Comparison of ENCODE assay signal across 14 cellular contexts in the genomic region with DNA sequence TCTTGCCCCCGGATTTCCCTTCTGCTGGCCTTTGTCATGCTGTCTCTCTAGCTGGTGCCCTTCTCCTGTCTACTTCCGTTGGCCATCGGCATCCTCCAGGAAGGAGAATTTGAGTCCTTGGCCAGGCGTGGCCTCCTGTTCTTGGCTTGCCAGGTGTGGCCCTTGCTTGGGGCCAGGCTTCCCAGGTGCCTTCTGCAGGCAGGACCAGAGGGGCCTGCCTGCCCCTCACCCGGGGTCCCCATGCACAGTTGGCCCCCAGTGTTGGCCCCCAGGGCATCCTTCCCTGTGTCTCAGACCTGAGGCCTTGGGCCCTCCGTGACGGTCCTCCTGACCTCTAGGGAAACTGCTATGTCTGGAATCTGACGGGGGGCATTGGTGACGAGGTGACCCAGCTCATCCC. TPM values are rescaled to one million over a fixed set of nuclear protein-coding genes. Genes with fewer than 3 reads are reported as not detected.
DNase-seq lines count a peak whose midpoint lies in the region; ATAC-seq and TF ChIP-seq lines count a peak whose summit lies in the region.
"Had no signal": no experiment of that assay in that cellular context is flagged by ENCODE, and none has a peak within 500 bp of the region (broad histone marks: within the 10 kb centered on the region; RNA-seq: fewer than 3 reads in every experiment).

No MANE protein-coding gene starts in this region.

- no peak for TF ChIP-seq POLR2A in lower leg skin (IDR thresholded peaks at IDR 0.05)

- 91 to 97% methylated on average over 9 of the region's 9 CpGs for WGBS in lower leg skin, 2 donors

- TF ChIP-seq CTCF in RWPE1 (conservative IDR thresholded peaks at IDR 0.05; ENCODE audit: low read depth) (no peak), progenitor cell of endocrine pancreas (IDR thresholded peaks at IDR 0.05; ENCODE audit: unreplicated experiment) (no peak), lower leg skin (IDR thresholded peaks at IDR 0.05) (no peak)

- CTCF ChIA-PET in activated CD8-positive, alpha-beta memory T cell treated with anti-CD3 and anti-CD28 coated beads, Interleukin-2, amount 10 ng/mL, durations not matched to agents 7 days and 5 days (lab: Charles Lee) = no interaction called here
- CTCF ChIA-PET in RWPE1 (lab: Yijun Ruan, JAX) = interaction anchor here (0.5 kb wide), 1 partner anchor 70 kb away, joined by 3 read pairs; no protein-coding TSS in a partner anchor

- H3K4me3 ChIP-seq in lower leg skin (ENCODE audit: low read depth, poor library complexity, severe bottlenecking) = no peak overlapping the region

- peak overlapping the region; percentile 93 for H3K27ac ChIP-seq in RWPE1
- H3K27ac ChIP-seq: foreskin keratinocyte had no signal

- H3K36me3 Mint-ChIP-seq in activated CD8-positive, alpha-beta memory T cell treated with anti-CD3 and anti-CD28 coated beads, Interleukin-2, amount 10 ng/mL, durations not matched to agents 7 days and 5 days = peaks cover 12% of the 10 kb centered on the region
- peaks cover 18% of the 10 kb centered on the region for H3K36me3 Mint-ChIP-seq in central memory CD8-positive, alpha-beta T cell (ENCODE audit: insufficient read depth)
- peaks cover 4% of the 10 kb centered on the region for H3K36me3 Mint-ChIP-seq in progenitor cell of endocrine pancreas (ENCODE audit: insufficient read depth)

- H3K27me3 Mint-ChIP-seq in activated CD8-positive, alpha-beta memory T cell treated with anti-CD3 and anti-CD28 coated beads, Interleukin-2, amount 10 ng/mL, durations not matched to agents 7 days and 5 days = no peaks in the 10 kb centered on the region
- H3K27me3 Mint-ChIP-seq in central memory CD8-positive, alpha-beta T cell = no peaks in the 10 kb centered on the region
- H3K27me3 Mint-ChIP-seq in progenitor cell of endocrine pancreas = no peaks in the 10 kb centered on the region
- H3K27me3 Mint-ChIP-seq: activated B cell treated with CpG ODN at 0.5 μM for 24 hours had no signal

- H3K9me3 Mint-ChIP-seq in activated CD8-positive, alpha-beta memory T cell treated with anti-CD3 and anti-CD28 coated beads, Interleukin-2, amount 10 ng/mL, durations not matched to agents 7 days and 5 days (ENCODE audit: low read depth) = no peaks in the 10 kb centered on the region
- no peaks in the 10 kb centered on the region for H3K9me3 Mint-ChIP-seq in central memory CD8-positive, alpha-beta T cell
- H3K9me3 Mint-ChIP-seq in progenitor cell of endocrine pancreas (ENCODE audit: low read depth) = no peaks in the 10 kb centered on the region
- H3K9me3 Mint-ChIP-seq: activated B cell treated with CpG ODN at 0.5 μM for 24 hours had no signal

- peaks cover 31% of the 10 kb centered on the region for H3K4me1 Mint-ChIP-seq in activated CD8-positive, alpha-beta memory T cell treated with anti-CD3 and anti-CD28 coated beads, Interleukin-2, amount 10 ng/mL, durations not matched to agents 7 days and 5 days
- H3K4me1 Mint-ChIP-seq in central memory CD8-positive, alpha-beta T cell = peaks cover 14% of the 10 kb centered on the region
- peaks cover 14% of the 10 kb centered on the region for H3K4me1 Mint-ChIP-seq in progenitor cell of endocrine pancreas (ENCODE audit: low read depth)

- ATAC-seq in activated CD8-positive, alpha-beta memory T cell treated with anti-CD3 and anti-CD28 coated beads, Interleukin-2, amount 10 ng/mL, durations not matched to agents 7 days and 5 days = no peak
- no peak for ATAC-seq in central memory CD8-positive, alpha-beta T cell (replicated peaks; ENCODE audit: extremely low read depth, poor library complexity, severe bottlenecking)
- no peak for ATAC-seq in GM18517 (IDR thresholded peaks at IDR 0.05; ENCODE audit: unreplicated experiment)
- ATAC-seq: foreskin keratinocyte had no signal

- H3K27ac Mint-ChIP-seq in activated CD8-positive, alpha-beta memory T cell treated with anti-CD3 and anti-CD28 coated beads, Interleukin-2, amount 10 ng/mL, durations not matched to agents 7 days and 5 days = peak overlapping the region; percentile 20
- H3K27ac Mint-ChIP-seq in central memory CD8-positive, alpha-beta T cell (ENCODE audit: low read depth) = no peak overlapping the region
- no peak overlapping the region for H3K27ac Mint-ChIP-seq in progenitor cell of endocrine pancreas
- H3K27ac Mint-ChIP-seq: activated B cell treated with CpG ODN at 0.5 μM for 24 hours had no signal

- no peak overlapping the region for H3K4me3 Mint-ChIP-seq in activated CD8-positive, alpha-beta memory T cell treated with anti-CD3 and anti-CD28 coated beads, Interleukin-2, amount 10 ng/mL, durations not matched to agents 7 days and 5 days
- peak overlapping the region; percentile 38 for H3K4me3 Mint-ChIP-seq in central memory CD8-positive, alpha-beta T cell
- H3K4me3 Mint-ChIP-seq in progenitor cell of endocrine pancreas (ENCODE audit: low read depth) = peak overlapping the region; percentile 58

- DNase-seq in activated CD8-positive, alpha-beta memory T cell treated with anti-CD3 and anti-CD28 coated beads, Interleukin-2, amount 10 ng/mL, durations not matched to agents 7 days and 5 days = no peak
- DNase-seq in activated CD8-positive, alpha-beta memory T cell treated with anti-CD3 and anti-CD28 coated beads for 24 hours = no peak
- DNase-seq in RWPE1 (ENCODE audit: low spot score) (no peak), progenitor cell of endocrine pancreas (ENCODE audit: low spot score, unreplicated experiment) (no peak), NCI-H69 (lab: John Stamatoyannopoulos, UW) (no peak), lower leg skin (ENCODE audit: low spot score in 2 of 2) (no peak)
- DNase-seq in central memory CD8-positive, alpha-beta T cell (ENCODE audit: low spot score in 2 of 2) = no peak
- DNase-seq: ACHN; activated B cell treated with CpG ODN at 0.5 μM for 24 hours; aorta; foreskin keratinocyte; GOT3; stimulated activated CD4-positive, alpha-beta T cell treated with anti-CD3 and anti-CD28 coated beads, Interleukin-12 subunit alpha, Interleukin-12 subunit beta, amount 100 ng/mL, for 4 hours had no signal

- POLR2A ChIA-PET in RWPE1 (lab: Yijun Ruan, JAX; ENCODE audit: low non-redundant PET) = no interaction called here

- intact Hi-C loops in lower leg skin (cut with DNase I; ENCODE audit: low total_unique reads) = no loop called here

RNA-seq across cellular contexts. Expression of gene MLST8, which starts 2.6 kb away (rescaled TPM):
- total RNA-seq in activated CD8-positive, alpha-beta memory T cell treated with anti-CD3 and anti-CD28 coated beads, Interleukin-2, amount 10 ng/mL, durations not matched to agents 7 days and 5 days = 10 to 100 TPM; 38.9 to 45.7 TPM
- total RNA-seq in progenitor cell of endocrine pancreas (51.5 TPM in 2 replicates), lower leg skin (10 to 100 TPM; 43.8 to 69.4 (median 54.9) TPM)

RNA-seq across cellular contexts. Expression of gene BRICD5, which starts 2.8 kb away (rescaled TPM):
- total RNA-seq in activated CD8-positive, alpha-beta memory T cell treated with anti-CD3 and anti-CD28 coated beads, Interleukin-2, amount 10 ng/mL, durations not matched to agents 7 days and 5 days = 10 to 100 TPM; 13.2 to 20.4 TPM
- total RNA-seq in progenitor cell of endocrine pancreas (22.5 and 24.6 TPM in 2 replicates), lower leg skin (1 to 10 TPM; 2.3 to 6.2 (median 2.5) TPM)

RNA-seq across cellular contexts. Expression of gene PGP, which starts 6.8 kb away (rescaled TPM):
- total RNA-seq in activated CD8-positive, alpha-beta memory T cell treated with anti-CD3 and anti-CD28 coated beads, Interleukin-2, amount 10 ng/mL, durations not matched to agents 7 days and 5 days = 10 to 100 TPM; 29.8 to 34.8 TPM
- total RNA-seq in progenitor cell of endocrine pancreas = 28.5 and 30.6 TPM in 2 replicates
- total RNA-seq in lower leg skin = 10 to 100 TPM in 3 of 4 donors, 1 to 10 TPM in 1; 9.6 to 19.4 (median 12.8) TPM

RNA-seq across cellular contexts. Expression of gene CASKIN1, which starts 11.5 kb away (rescaled TPM):
- total RNA-seq in activated CD8-positive, alpha-beta memory T cell treated with anti-CD3 and anti-CD28 coated beads, Interleukin-2, amount 10 ng/mL, durations not matched to agents 7 days and 5 days = under 1 TPM in 1 of 2 experiments, not detected in 1; 0.09 TPM
- total RNA-seq in progenitor cell of endocrine pancreas (12.7 and 13.1 TPM in 2 replicates), lower leg skin (1 to 10 TPM in 3 of 4 donors, under 1 TPM in 1; 0.71 to 2.2 (median 1.3) TPM)
- total RNA-seq: activated B cell treated with CpG ODN at 0.5 μM for 24 hours had no signal

RNA-seq across cellular contexts. Expression of gene E4F1, which starts 15.5 kb away (rescaled TPM):
- total RNA-seq in activated CD8-positive, alpha-beta memory T cell treated with anti-CD3 and anti-CD28 coated beads, Interleukin-2, amount 10 ng/mL, durations not matched to agents 7 days and 5 days = 10 to 100 TPM; 31.3 to 37.1 TPM
- 30.9 and 33.7 TPM in 2 replicates for total RNA-seq in progenitor cell of endocrine pancreas
- total RNA-seq in lower leg skin = 10 to 100 TPM; 50.3 to 85.8 (median 57.4) TPM
